ENCODE assay signal across 13 cellular contexts in the genomic region with DNA sequence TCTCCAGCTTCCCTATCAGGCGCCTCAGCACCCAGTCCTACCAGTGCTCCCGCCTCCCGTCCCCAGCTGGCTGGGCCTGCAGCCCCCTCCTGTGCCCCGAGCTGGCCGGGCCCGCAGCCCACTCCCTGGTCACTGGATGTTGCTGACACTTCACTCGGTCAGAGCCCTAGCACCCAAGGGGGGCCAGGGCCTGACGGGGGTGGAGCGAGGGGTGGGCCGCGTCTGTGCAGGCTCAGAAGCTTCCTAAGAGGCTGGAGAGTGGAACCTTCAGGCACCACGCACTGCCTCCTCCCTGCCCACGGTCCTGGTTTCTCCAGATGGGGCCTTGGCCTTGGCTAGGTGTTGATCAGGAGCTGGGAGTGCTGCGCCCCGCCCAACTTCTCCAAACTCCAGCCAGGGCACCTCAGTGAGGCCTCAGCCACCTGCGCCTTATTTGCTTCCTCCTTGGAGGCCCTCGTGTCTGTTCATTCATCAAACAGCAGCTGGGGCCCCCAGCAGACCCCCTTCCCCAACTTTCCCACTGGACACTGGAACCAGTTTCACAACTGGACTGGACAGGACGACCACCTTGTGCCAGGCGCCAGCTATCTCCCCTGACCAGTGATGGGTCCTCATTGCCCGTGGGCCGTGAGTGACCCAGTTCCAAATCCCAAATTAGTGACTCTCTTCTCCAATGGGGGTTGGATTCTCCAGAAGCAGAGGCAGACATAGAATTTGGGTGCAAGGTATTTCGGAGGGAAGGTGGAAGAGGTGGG. TPM values are rescaled to one million over a fixed set of nuclear protein-coding genes. Genes with fewer than 3 reads are reported as not detected.
DNase-seq lines count a peak whose midpoint lies in the region; ATAC-seq and TF ChIP-seq lines count a peak whose summit lies in the region.
"Had no signal": no experiment of that assay in that cellular context is flagged by ENCODE, and none has a peak within 500 bp of the region (broad histone marks: within the 10 kb centered on the region; RNA-seq: fewer than 3 reads in every experiment).

No MANE protein-coding gene starts in this region.

- DNase-seq in left cardiac atrium (peak; percentile 14), right atrium auricular region (ENCODE audit: low spot score) (no peak), lower lobe of right lung (peak; percentile 34), upper lobe of right lung (peak; percentile 56), stomach (no peak)
- DNase-seq: activated CD4-positive, alpha-beta memory T cell treated with anti-CD3 and anti-CD28 coated beads for 36 hours; cerebellar nuclear complex; immature natural killer cell; KBM-7; NCI-H2029; NCI-H446 treated with DMSO at 0.1 percent for 48 hours had no signal

- no peak overlapping the region for H3K4me3 ChIP-seq in right atrium auricular region
- no peak overlapping the region for H3K4me3 ChIP-seq in lower lobe of right lung
- H3K4me3 ChIP-seq in upper lobe of right lung, result no peak overlapping the region
- H3K4me3 ChIP-seq in stomach, result no peak overlapping the region

- intact Hi-C loops in left cardiac atrium (cut with DNase I), result no loop called here
- intact Hi-C loops in lower lobe of right lung (cut with DNase I), result no loop called here
- intact Hi-C loops in upper lobe of right lung (cut with DNase I), result no loop called here
- intact Hi-C loops in stomach (cut with DNase I; ENCODE audit: low total_unique reads), result no loop called here

- no peaks in the 10 kb centered on the region for H3K27me3 ChIP-seq in right atrium auricular region
- H3K27me3 ChIP-seq in lower lobe of right lung (ENCODE audit: low read depth), result no peaks in the 10 kb centered on the region
- H3K27me3 ChIP-seq in upper lobe of right lung, result no peaks in the 10 kb centered on the region
- H3K27me3 ChIP-seq in stomach, result no peaks in the 10 kb centered on the region

- no peak for TF ChIP-seq POLR2A in stomach (IDR thresholded peaks at IDR 0.05)

- TF ChIP-seq EP300 in stomach (IDR thresholded peaks at IDR 0.05), result no peak

- no peak overlapping the region for H3K27ac ChIP-seq in right atrium auricular region
- H3K27ac ChIP-seq in lower lobe of right lung, result no peak overlapping the region
- H3K27ac ChIP-seq in upper lobe of right lung, result no peak overlapping the region
- H3K27ac ChIP-seq in stomach, result peak overlapping the region in 1 of 5 donors; percentile 83

- WGBS in stomach, 5 donors, result 78 to 85% (median 82%) methylated on average over 15 to 22 of the region's 22 CpGs

- TF ChIP-seq CTCF in right atrium auricular region (IDR thresholded peaks at IDR 0.05) (no peak), lower lobe of right lung (IDR thresholded peaks at IDR 0.05) (no peak), upper lobe of right lung (IDR thresholded peaks at IDR 0.05) (no peak), stomach (IDR thresholded peaks at IDR 0.05) (no peak)

- H3K4me1 ChIP-seq in right atrium auricular region, result peaks cover 0 to 9% of the 10 kb centered on the region in 2 donors
- peaks cover 10% of the 10 kb centered on the region for H3K4me1 ChIP-seq in lower lobe of right lung
- peaks cover 4% of the 10 kb centered on the region for H3K4me1 ChIP-seq in upper lobe of right lung
- peaks cover 8 to 27% (median 23%) of the 10 kb centered on the region in 4 donors for H3K4me1 ChIP-seq in stomach

- no peak for ATAC-seq in left cardiac atrium
- no peak for ATAC-seq in lower lobe of right lung
- ATAC-seq in upper lobe of right lung, result no peak
- no peak for ATAC-seq in HG02970 (IDR thresholded peaks at IDR 0.05; ENCODE audit: low FRiP score, unreplicated experiment)
- ATAC-seq: T-cell had no signal

- H3K9me3 ChIP-seq in right atrium auricular region (no peaks in the 10 kb centered on the region), lower lobe of right lung (no peaks in the 10 kb centered on the region), upper lobe of right lung (no peaks in the 10 kb centered on the region), stomach (no peaks in the 10 kb centered on the region)

- peaks cover 10% of the 10 kb centered on the region for H3K36me3 ChIP-seq in right atrium auricular region
- H3K36me3 ChIP-seq in lower lobe of right lung, result peaks cover 21% of the 10 kb centered on the region
- H3K36me3 ChIP-seq in upper lobe of right lung, result peaks cover 15% of the 10 kb centered on the region
- H3K36me3 ChIP-seq in stomach, result peaks cover 4 to 48% (median 31%) of the 10 kb centered on the region in 4 donors

RNA-seq across cellular contexts. Expression of a gene that starts 16.7 kb away (rescaled TPM):
- total RNA-seq in left cardiac atrium, result 10 to 100 TPM; 17.9 to 26.6 TPM
- 10 to 100 TPM; 14.1 to 14.6 TPM for total RNA-seq in right atrium auricular region
- total RNA-seq in lower lobe of right lung, result 37.2 TPM
- 31.8 TPM for total RNA-seq in upper lobe of right lung
- 100 to 1,000 TPM in 1 of 5 donors, 10 to 100 TPM in 4; 26.6 to 197 (median 58.3) TPM for total RNA-seq in stomach
- polyA plus RNA-seq in stomach, result 10 to 100 TPM; 17.7 to 38.0 (median 23.3) TPM

RNA-seq across cellular contexts. Expression of a gene that starts 22.0 kb away (rescaled TPM):
- total RNA-seq in left cardiac atrium (1 to 10 TPM; 1.1 to 1.3 TPM), right atrium auricular region (under 1 TPM; 0.56 to 0.86 TPM), lower lobe of right lung (4.7 TPM), upper lobe of right lung (3.4 TPM), stomach (10 to 100 TPM; 11.7 to 68.9 (median 21.9) TPM)
- polyA plus RNA-seq in stomach, result 10 to 100 TPM in 1 of 3 donors, 1 to 10 TPM in 2; 8.5 to 12.8 (median 9.8) TPM

RNA-seq across cellular contexts. Expression of a gene that starts 35.0 kb away (rescaled TPM):
- 10 to 100 TPM; 47.3 to 67.6 TPM for total RNA-seq in left cardiac atrium
- total RNA-seq in right atrium auricular region, result 10 to 100 TPM; 62.0 to 76.3 TPM
- 102 TPM for total RNA-seq in lower lobe of right lung
- total RNA-seq in upper lobe of right lung, result 88.6 TPM
- total RNA-seq in stomach, result 100 to 1,000 TPM in 3 of 5 donors, 10 to 100 TPM in 2; 32.7 to 196 (median 145) TPM
- polyA plus RNA-seq in stomach, result 100 to 1,000 TPM in 2 of 3 donors, 10 to 100 TPM in 1; 93.9 to 136 (median 113) TPM

RNA-seq across cellular contexts. Expression of a gene that starts 43.1 kb away (rescaled TPM):
- total RNA-seq in left cardiac atrium, result 1 to 10 TPM; 8.1 to 8.2 TPM
- 10 to 100 TPM; 12.0 to 17.5 TPM for total RNA-seq in right atrium auricular region
- 5.7 TPM for total RNA-seq in lower lobe of right lung
- 5.3 TPM for total RNA-seq in upper lobe of right lung
- 10 to 100 TPM in 1 of 5 donors, 1 to 10 TPM in 4; 1.3 to 71.5 (median 2.2) TPM for total RNA-seq in stomach
- polyA plus RNA-seq in stomach, result 1 to 10 TPM; 2.7 to 7.0 (median 6.7) TPM

RNA-seq across cellular contexts. Expression of a gene that starts 45.5 kb away (rescaled TPM):
- total RNA-seq in left cardiac atrium (1 to 10 TPM; 4.9 to 8.1 TPM), right atrium auricular region (1 to 10 TPM; 3.7 to 7.9 TPM), lower lobe of right lung (29.3 TPM), upper lobe of right lung (19.3 TPM), stomach (10 to 100 TPM in 4 of 5 donors, 1 to 10 TPM in 1; 8.3 to 79.4 (median 20.4) TPM)
- 1 to 10 TPM; 3.1 to 8.4 (median 5.8) TPM for polyA plus RNA-seq in stomach

Comparison
In these comparisons a context has a peak if more than half of its experiments do, and no peak if none do; other contexts are left out.
1. DNase-seq: peak in left cardiac atrium (single experiment), lower lobe of right lung (single experiment) and upper lobe of right lung (single experiment); none in right atrium auricular region (single experiment) and stomach (single experiment).